Comparison of ENCODE assay signal across 23 cellular contexts in genomic region chr6:30824698-30825097, GRCh38. TPM values are rescaled to one million over a fixed set of nuclear protein-coding genes. Genes with fewer than 3 reads are reported as not detected.
DNase-seq lines count a peak whose midpoint lies in the region; ATAC-seq, FAIRE-seq and TF ChIP-seq lines count a peak whose summit lies in the region.
"Had no signal": no experiment of that assay in that cellular context is flagged by ENCODE, and none has a peak within 500 bp of the region (broad histone marks: within the 10 kb centered on the region; RNA-seq: fewer than 3 reads in every experiment).

No MANE protein-coding gene starts in this region.

- no peak overlapping the region for H3K9ac ChIP-seq in HepG2 (ENCODE audit: insufficient read depth, low read depth, low read length)
- H3K9ac ChIP-seq: BLaER1 treated with 17β-estradiol and CSF1 and Interleukin-3, amounts not matched to agents 10 nM and 100 nM had no signal

- no peaks in the 10 kb centered on the region for H3K36me3 ChIP-seq in HepG2 (replicated peaks in 1 of 2; ENCODE audit: control insufficient read depth in 1 of 2, insufficient read depth in 2 of 2, low read length in 2 of 2)
- H3K36me3 ChIP-seq in right lobe of liver, result no peaks in the 10 kb centered on the region
- H3K36me3 ChIP-seq: BLaER1 treated with 17β-estradiol and CSF1 and Interleukin-3, amounts not matched to agents 10 nM and 100 nM; brain microvascular endothelial cell; left lung; right atrium auricular region; vagina had no signal

- POLR2A ChIA-PET in HepG2 (lab: Yijun Ruan, JAX), result interaction anchor here (0.7 to 1.6 kb wide), 2 partner anchors 80 to 256 kb away, joined by 4 read pairs; partner anchors contain the start of gene IER3

- H2AFZ ChIP-seq in HepG2 (ENCODE audit: low read length), result no peak overlapping the region

- TF ChIP-seq POLR2A in HepG2 (IDR thresholded peaks at IDR 0.05; ENCODE audit: insufficient read depth in 1 of 2, low read depth in 2 of 2, low read length in 2 of 2) (no peak), right lobe of liver (IDR thresholded peaks at IDR 0.05) (no peak), GM18505 (IDR thresholded peaks at IDR 0.05; ENCODE audit: borderline replicate concordance, extremely low read depth, insufficient read depth, insufficient read length) (no peak)

- TF ChIP-seq RAD21 in HepG2 (CRISPR knock-in tag; IDR thresholded peaks at IDR 0.05), result no peak

- H3K4me2 ChIP-seq in HepG2 (ENCODE audit: low read depth, low read length), result no peak overlapping the region

- 89% methylated on average over 7 of the region's 7 CpGs for WGBS in HepG2 (ENCODE audit: low lambda C conversion rate)
- 72% methylated on average over 4 of the region's 7 CpGs for WGBS in right lobe of liver (ENCODE audit: insufficient coverage, low coverage, low lambda C conversion rate, missing lambda C conversion rate)

- TF ChIP-seq CTCF in HepG2 (CRISPR knock-in tag; IDR thresholded peaks at IDR 0.05), result no peak
- no peak for TF ChIP-seq CTCF in right lobe of liver (IDR thresholded peaks at IDR 0.05)

- no peaks in the 10 kb centered on the region for H3K27me3 ChIP-seq in HepG2 (ENCODE audit: control insufficient read depth in 1 of 2, insufficient read depth in 2 of 2, low read length in 2 of 2)
- H3K27me3 ChIP-seq in right lobe of liver, result no peaks in the 10 kb centered on the region
- H3K27me3 ChIP-seq: BLaER1 treated with 17β-estradiol and CSF1 and Interleukin-3, amounts not matched to agents 10 nM and 100 nM; brain microvascular endothelial cell; left lung; right atrium auricular region; vagina had no signal

- BruUV-seq in HepG2 (replicated peaks; lab: Mats Ljungman, UMichigan), result no TSS peak

- in situ Hi-C loops in HepG2 (cut with HindIII; ENCODE audit: extremely low pct_ligation_motif_present, low pct_unique_long_range_greater_than_20kb), result loop anchor here (5.0 kb wide), 3 partner anchors 53 to 263 kb away; partner anchors contain the start of genes FLOT1 and IER3

- no peaks in the 10 kb centered on the region for H4K20me1 ChIP-seq in HepG2 (ENCODE audit: insufficient read depth, low read length)
- H4K20me1 ChIP-seq: BLaER1 treated with 17β-estradiol and CSF1 and Interleukin-3, amounts not matched to agents 10 nM and 100 nM had no signal

- no peaks in the 10 kb centered on the region for H3K79me2 ChIP-seq in HepG2 (ENCODE audit: insufficient read depth, low read length)

- DNase-seq in HepG2 (ENCODE audit: low spot score) (no peak), right lobe of liver (no peak), NCI-H748 treated with DMSO at 0.1 percent for 48 hours (lab: John Stamatoyannopoulos, UW) (peak; percentile 10), left colon (peak in 1 of 2 donors; percentile 69)
- DNase-seq in activated CD4-positive, CD25-positive, alpha-beta regulatory T cell (lab: John Stamatoyannopoulos, UW), result no peak
- DNase-seq: activated CD4-positive, alpha-beta T cell treated with anti-CD3 and anti-CD28 coated beads for 48 hours; brain microvascular endothelial cell; Karpas-422; NCI-H1092; NCI-H774; nucleus accumbens; SHP77; T-helper 1 cell had no signal

- H3K9me3 ChIP-seq in HepG2 (ENCODE audit: low read length) (no peaks in the 10 kb centered on the region), right lobe of liver (no peaks in the 10 kb centered on the region)
- H3K9me3 ChIP-seq: BLaER1 treated with 17β-estradiol and CSF1 and Interleukin-3, amounts not matched to agents 10 nM and 100 nM; left lung; right atrium auricular region; vagina had no signal

- TF ChIP-seq EP300 in HepG2 (IDR thresholded peaks at IDR 0.05; ENCODE audit: low read depth in 2 of 2, low read length in 2 of 2) (no peak), HepG2 (CRISPR knock-in tag; IDR thresholded peaks at IDR 0.05; ENCODE audit: borderline replicate concordance) (no peak)

- no peak overlapping the region for H3K4me3 ChIP-seq in HepG2 (replicated peaks in 1 of 3; ENCODE audit: insufficient read depth in 1 of 3, low read depth in 2 of 3, low read length in 3 of 3)
- no peak overlapping the region for H3K4me3 ChIP-seq in right lobe of liver
- H3K4me3 ChIP-seq: BLaER1 treated with 17β-estradiol and CSF1 and Interleukin-3, amounts not matched to agents 10 nM and 100 nM; coronary artery; left lung; right atrium auricular region; vagina had no signal

- CTCF ChIA-PET in HepG2 (lab: Yijun Ruan, JAX; ENCODE audit: low intra/inter-chr PET ratio, low total read pairs), result no interaction called here

- no peak for ATAC-seq in HepG2
- ATAC-seq in right lobe of liver, result no peak
- ATAC-seq in left colon, result peak; percentile 61
- no peak for ATAC-seq in GM18907 (IDR thresholded peaks at IDR 0.05; ENCODE audit: unreplicated experiment)
- no peak for ATAC-seq in HG03025 (IDR thresholded peaks at IDR 0.05; ENCODE audit: low FRiP score, unreplicated experiment)
- no peak for ATAC-seq in GM18505 (IDR thresholded peaks at IDR 0.05; ENCODE audit: unreplicated experiment)
- ATAC-seq: left lung had no signal

- intact Hi-C loops in HepG2 (cut with micrococcal nuclease; ENCODE audit: unreplicated experiment), result loop anchor here (5.0 to 10.0 kb wide), 2 partner anchors 150 to 243 kb away; partner anchors contain the start of gene DHX16
- intact Hi-C loops in right lobe of liver (cut with DNase I), result loop anchor here in 1 of 2 donors (10.0 kb wide), 1 partner anchor 60 kb away; the partner anchor contains the start of gene DDR1
- intact Hi-C loops in left colon (cut with DNase I, micrococcal nuclease), result loop anchor here (5.0 to 10.0 kb wide), 3 partner anchors 53 to 260 kb away; no protein-coding TSS in a partner anchor

- H3K27ac ChIP-seq in HepG2 (ENCODE audit: extremely low read length, insufficient read depth, low read length), result no peak overlapping the region
- no peak overlapping the region for H3K27ac ChIP-seq in right lobe of liver
- H3K27ac ChIP-seq: BLaER1 treated with 17β-estradiol and CSF1 and Interleukin-3, amounts not matched to agents 10 nM and 100 nM; brain microvascular endothelial cell; coronary artery; left lung; right atrium auricular region; vagina had no signal

- FAIRE-seq in HepG2 (lab: Jason Lieb, UNC), result no peak
- FAIRE-seq: endometrium, H54 had no signal

- peaks cover 87% of the 10 kb centered on the region for H3K4me1 ChIP-seq in HepG2 (ENCODE audit: insufficient read depth, low read length)
- peaks cover 0 to 15% (median 2%) of the 10 kb centered on the region in 4 donors for H3K4me1 ChIP-seq in right lobe of liver

TF ChIP-seq in HepG2, 621 proteins besides CTCF, POLR2A, EP300 and RAD21:
- TF ChIP-seq MAFF (IDR thresholded peaks at IDR 0.05; ENCODE audit: low read depth, low read length) (0 out of 2 replicates have a peak, but pooled peaks have one; percentile 0), ZNF7 (CRISPR knock-in tag; IDR thresholded peaks at IDR 0.05) (no peak), HMGXB4 (CRISPR knock-in tag; IDR thresholded peaks at IDR 0.05; ENCODE audit: borderline replicate concordance in 1 of 2, low read depth in 1 of 2) (no peak), ZBTB38 (CRISPR knock-in tag; IDR thresholded peaks at IDR 0.05) (peak; percentile 25; the same call in 1 of the 2 replicates)

RNA-seq across cellular contexts. Expression of gene DDR1, which starts 59.6 kb away (rescaled TPM):
- 7.0 and 16.7 TPM in 2 replicates for total RNA-seq in HepG2 (2016; rRNA removed; fragmentation: Illumina TruSeq; extraction: Trizol)
- 5.8 and 8.2 TPM in 2 replicates for total RNA-seq in HepG2 (2016; cell fraction: cytosol; rRNA removed; fragmentation: Illumina TruSeq; extraction: Trizol; ENCODE audit: low read depth)
- total RNA-seq in HepG2 (2016; cell fraction: insoluble cytoplasmic fraction; rRNA removed; fragmentation: Illumina TruSeq; extraction: Trizol), result 6.0 and 18.2 TPM in 2 replicates
- total RNA-seq in HepG2 (2016; cell fraction: membrane; rRNA removed; fragmentation: Illumina TruSeq; extraction: Trizol), result 8.1 and 9.1 TPM in 2 replicates
- 18.1 and 22.9 TPM in 2 replicates for total RNA-seq in HepG2 (2016; cell fraction: nucleus; rRNA removed; fragmentation: Illumina TruSeq; extraction: Trizol)
- 20.2 and 25.0 TPM in 2 replicates for polyA plus RNA-seq in HepG2 (2011; rRNA removed)
- 18.2 and 20.9 TPM in 2 replicates for polyA plus RNA-seq in HepG2 (2011; cell fraction: cytosol; rRNA removed)
- 49.4 and 65.3 TPM in 2 replicates for polyA plus RNA-seq in HepG2 (2011; cell fraction: nucleus; rRNA removed)
- 21.2 TPM in 2 replicates for polyA plus RNA-seq in HepG2 (2012)
- 1.3 and 1.5 TPM in 2 replicates for polyA plus RNA-seq in HepG2 (2016; cell fraction: cytosol; fragmentation: Illumina TruSeq; extraction: Trizol; ENCODE audit: low read depth)
- polyA plus RNA-seq in HepG2 (2016; cell fraction: insoluble cytoplasmic fraction; fragmentation: Illumina TruSeq; extraction: Trizol; ENCODE audit: low read depth), result 6.6 and 7.2 TPM in 2 replicates
- polyA plus RNA-seq in HepG2 (2016; cell fraction: membrane; fragmentation: Illumina TruSeq; extraction: Trizol; ENCODE audit: low read depth), result 3.5 and 3.7 TPM in 2 replicates
- 37.9 and 40.3 TPM in 2 replicates for polyA plus RNA-seq in HepG2 (2016; cell fraction: nucleus; fragmentation: Illumina TruSeq; extraction: Trizol; ENCODE audit: insufficient read depth, low read depth)
- 53.5 and 64.7 TPM in 2 replicates for polyA minus RNA-seq in HepG2 (2011; rRNA and poly(A)+ RNA removed; ENCODE audit: low replicate concordance)
- 28.8 and 29.1 TPM in 2 replicates for polyA minus RNA-seq in HepG2 (2011; cell fraction: cytosol; rRNA and poly(A)+ RNA removed)
- polyA minus RNA-seq in HepG2 (2011; cell fraction: nucleus; rRNA and poly(A)+ RNA removed), result 25.2 and 31.7 TPM in 2 replicates
- 1 to 10 TPM; 3.2 to 9.9 (median 5.0) TPM for total RNA-seq in right lobe of liver
- 100 to 1,000 TPM; 297 to 333 TPM for total RNA-seq in left colon

Comparison
In these comparisons a context has a peak if more than half of its experiments do, and no peak if none do; other contexts are left out.
1. RNA of gene DDR1, which starts 59.6 kb away (total RNA-seq): 297 to 333 TPM in left colon; 5.8 to 22.9 TPM in HepG2 and 3.2 to 9.9 TPM in right lobe of liver; every median in the first group is over 10 times any median in the second.